11 cellular contexts compared by ENCODE assay signal in the genomic region with DNA sequence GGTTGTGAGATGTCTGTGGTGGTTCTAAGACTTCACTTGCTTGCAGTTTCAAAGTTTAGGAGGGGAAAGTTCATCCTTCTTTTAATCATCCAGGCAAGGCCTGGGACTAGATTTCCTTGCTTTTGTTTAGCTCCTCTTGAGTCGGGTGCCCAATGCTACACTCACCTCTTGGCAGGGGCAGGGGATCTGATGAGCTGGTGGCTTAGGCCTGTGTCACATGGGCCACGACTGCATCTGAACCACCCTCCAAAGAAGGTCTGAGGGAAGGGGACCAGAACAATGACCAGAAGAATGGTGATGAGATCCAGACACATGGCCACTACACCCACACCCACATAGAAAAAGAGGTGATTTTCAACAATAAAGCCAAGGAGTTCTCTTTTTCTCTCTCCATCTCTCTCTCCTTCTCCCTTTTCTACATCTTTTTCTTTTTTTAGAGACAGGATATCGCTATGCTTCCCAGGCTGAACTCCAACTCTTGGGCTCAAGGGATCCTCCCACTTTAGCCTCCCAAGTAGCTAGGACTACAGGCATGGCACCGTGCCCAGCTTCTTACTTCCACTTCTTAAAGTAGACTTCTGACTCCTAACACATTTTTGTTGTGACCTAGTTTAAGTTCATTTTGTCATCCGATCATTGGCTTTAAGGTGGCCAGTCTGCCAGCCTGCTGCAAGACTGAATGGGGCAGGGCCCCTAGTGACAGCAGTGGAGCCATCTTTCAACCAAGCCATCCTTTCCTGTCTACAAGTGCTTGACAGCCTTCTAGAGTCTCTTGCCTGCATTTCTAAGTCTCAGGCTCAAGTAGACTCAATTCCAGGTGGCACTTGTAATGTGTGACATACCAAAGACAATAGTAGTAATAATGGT.
A peak's percentile ranks its signal among the peaks of the same experiment; 100 is the strongest.
DNase-seq lines count a peak whose midpoint lies in the region; ATAC-seq and TF ChIP-seq lines count a peak whose summit lies in the region.
"Had no signal": no experiment of that assay in that cellular context is flagged by ENCODE, and none has a peak within 500 bp of the region (broad histone marks: within the 10 kb centered on the region; RNA-seq: fewer than 3 reads in every experiment).

No MANE protein-coding gene starts in this region.

- intact Hi-C loops in adrenal gland (cut with DNase I) (no loop called here), left cardiac atrium (cut with DNase I) (no loop called here)

- H3K9me3 ChIP-seq in adrenal gland (replicated peaks in 1 of 3): no peaks in the 10 kb centered on the region

- WGBS in adrenal gland, 4 donors: 45 to 77% (median 67%) methylated on average over 5 of the region's 5 CpGs

- no peak for TF ChIP-seq POLR2A in adrenal gland (IDR thresholded peaks at IDR 0.05)

- peak overlapping the region in 1 of 5 donors; percentile 27 for H3K27ac ChIP-seq in adrenal gland

- H3K4me3 ChIP-seq in adrenal gland (no peak overlapping the region), skeletal muscle cell (ENCODE audit: low read depth, low read length) (no peak overlapping the region)

- H3K36me3 ChIP-seq in adrenal gland (replicated peaks in 1 of 2): no peaks in the 10 kb centered on the region

- H3K4me1 ChIP-seq in adrenal gland (replicated peaks in 1 of 2): peaks cover 0 to 16% of the 10 kb centered on the region in 2 donors

- no peaks in the 10 kb centered on the region for H3K27me3 ChIP-seq in adrenal gland

- TF ChIP-seq CTCF in adrenal gland (IDR thresholded peaks at IDR 0.05): no peak

- DNase-seq in EL (peak; percentile 43), adrenal gland (peak in 6 of 7 donors; percentile 53 to 85 (median 70)), left cardiac atrium (peak; percentile 91), skeletal muscle cell (ENCODE audit: low read depth) (peak; percentile 71), germinal center (ENCODE audit: low spot score) (no peak), OCI-M2 (lab: John Stamatoyannopoulos, UW; ENCODE audit: unreplicated experiment) (no peak), NCI-H510A treated with DMSO at 0.1 percent for 48 hours (lab: John Stamatoyannopoulos, UW) (no peak)
- DNase-seq: activated naive CD8-positive, alpha-beta T cell treated with anti-CD3 and anti-CD28 coated beads, Interleukin-2, amount 10 ng/mL, durations not matched to agents 7 days and 5 days; effector memory CD8-positive, alpha-beta T cell; NCI-H1694 had no signal

- ATAC-seq in left cardiac atrium (peak; percentile 74 to 81), GM19035 (IDR thresholded peaks at IDR 0.05; ENCODE audit: unreplicated experiment) (no peak)
- ATAC-seq: effector memory CD8-positive, alpha-beta T cell had no signal

Comparison
In these comparisons a context has a peak if more than half of its experiments do, and no peak if none do; other contexts are left out.
1. DNase-seq: peak in EL (single experiment), adrenal gland (6 of 7), left cardiac atrium (single experiment) and skeletal muscle cell (single experiment); none in germinal center (single experiment), OCI-M2 (single experiment) and NCI-H510A treated with DMSO at 0.1 percent for 48 hours (single experiment).